In the genomic region with DNA sequence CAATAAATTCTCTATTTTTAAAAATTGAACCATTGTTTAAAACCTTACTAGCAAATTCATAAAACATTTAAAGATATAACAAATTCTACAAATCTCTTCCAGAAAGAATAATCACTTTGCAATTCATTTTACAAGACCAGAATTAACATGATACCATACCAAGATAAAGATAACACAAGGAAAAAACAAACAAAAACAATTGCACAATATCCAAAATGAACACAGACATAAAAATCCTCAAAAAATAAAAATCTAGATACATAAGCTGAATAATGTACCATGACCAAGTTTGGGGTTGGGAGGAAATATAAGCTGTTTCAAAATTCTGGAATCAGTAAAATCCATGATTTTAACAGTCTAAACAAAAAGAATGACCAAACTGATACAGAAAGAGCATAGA, we compare ENCODE assay signal across 21 cellular contexts.
"Had no signal": no experiment of that assay in that cellular context is flagged by ENCODE, and none has a peak within 500 bp of the region (broad histone marks: within the 10 kb centered on the region; RNA-seq: fewer than 3 reads in every experiment).

No MANE protein-coding gene starts in this region.

- H3K36me3 ChIP-seq: ovary had no signal

- H3K4me3 ChIP-seq: coronary artery, esophagus squamous epithelium, gastrocnemius medialis, ovary, psoas muscle, right atrium auricular region, spleen, upper lobe of left lung had no signal

- H3K4me1 Mint-ChIP-seq: nephron had no signal

- H3K4me3 Mint-ChIP-seq: activated T-helper 17 cell treated with anti-CD3 and anti-CD28 coated beads, Interleukin-2, amount 50 U/mL, for 72 hours; nephron had no signal

- H3K9me3 ChIP-seq: esophagus squamous epithelium, gastrocnemius medialis, neutrophil, ovary, psoas muscle, right atrium auricular region, spleen, upper lobe of left lung had no signal

- H3K27me3 Mint-ChIP-seq: activated T-helper 17 cell treated with anti-CD3 and anti-CD28 coated beads, Interleukin-2, amount 50 U/mL, for 72 hours had no signal

- H3K27ac Mint-ChIP-seq: activated naive CD4-positive, alpha-beta T cell treated with anti-CD3 and anti-CD28 coated beads, Interleukin-2, amount 50 U/mL, for 72 hours; activated T-helper 17 cell treated with anti-CD3 and anti-CD28 coated beads, Interleukin-2, amount 50 U/mL, for 72 hours; nephron had no signal

- ATAC-seq: activated naive CD4-positive, alpha-beta T cell treated with anti-CD3 and anti-CD28 coated beads, Interleukin-2, amount 50 U/mL, for 72 hours; activated T-helper 17 cell treated with anti-CD3 and anti-CD28 coated beads, Interleukin-2, amount 50 U/mL, for 72 hours; gastrocnemius medialis; left ventricle myocardium superior; psoas muscle; stimulated activated naive CD8-positive, alpha-beta T cell treated with anti-CD3 and anti-CD28 coated beads, Interleukin-15, Interleukin-2, amounts not matched to agents 100 U/mL and 50 U/mL, for 24 hours had no signal

- H3K4me1 ChIP-seq: esophagus squamous epithelium, right atrium auricular region, spleen, upper lobe of left lung had no signal

- DNase-seq: activated CD4-positive, CD25-positive, alpha-beta regulatory T cell treated with anti-CD3 and anti-CD28 coated beads, Interleukin-2, amount 50 U/mL, for 72 hours; esophagus squamous epithelium; gastrocnemius medialis; hippocampal formation; left ventricle myocardium superior; mammary epithelial cell; ovary; psoas muscle; spleen; stimulated activated CD4-positive, alpha-beta T cell treated with anti-CD3 and anti-CD28 coated beads, Interleukin-4, amount 100 ng/mL, for 1 hour; stimulated activated naive CD8-positive, alpha-beta T cell treated with anti-CD3 and anti-CD28 coated beads, Interleukin-15, Interleukin-2, amounts not matched to agents 100 U/mL and 50 U/mL, for 24 hours; SW 1271; upper lobe of left lung; WERI-Rb-1 had no signal

- H3K27me3 ChIP-seq: esophagus squamous epithelium, gastrocnemius medialis, neutrophil, ovary, right atrium auricular region, spleen, upper lobe of left lung had no signal

- FAIRE-seq: bronchial epithelial cell had no signal

- H3K27ac ChIP-seq: coronary artery, esophagus squamous epithelium, gastrocnemius medialis, neutrophil, ovary, psoas muscle, right atrium auricular region, spleen, upper lobe of left lung, WERI-Rb-1 had no signal

- H3K9me3 Mint-ChIP-seq: activated naive CD4-positive, alpha-beta T cell treated with anti-CD3 and anti-CD28 coated beads, Interleukin-2, amount 50 U/mL, for 72 hours; activated T-helper 17 cell treated with anti-CD3 and anti-CD28 coated beads, Interleukin-2, amount 50 U/mL, for 72 hours; nephron had no signal
